11 cellular contexts compared by ENCODE assay signal in the genomic region with DNA sequence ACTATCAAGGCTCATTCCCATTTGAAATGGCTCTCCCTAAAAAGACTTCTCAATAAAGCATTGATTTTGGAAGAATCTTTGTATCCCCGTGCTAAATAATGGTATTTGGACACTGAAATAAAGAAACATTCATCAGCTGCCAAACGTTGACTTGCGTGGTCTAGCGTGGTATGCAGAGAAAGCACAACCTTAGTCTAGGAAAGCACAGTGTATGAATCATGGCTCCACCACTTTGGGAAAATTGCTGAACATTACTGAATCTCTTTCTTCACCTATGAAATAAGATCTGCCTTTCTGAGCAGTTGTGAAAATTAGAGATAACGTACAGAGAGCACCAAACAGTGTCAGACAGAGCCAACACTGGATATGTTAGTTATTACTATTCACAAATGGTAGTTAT.
"Had no signal": no experiment of that assay in that cellular context is flagged by ENCODE, and none has a peak within 500 bp of the region (broad histone marks: within the 10 kb centered on the region; RNA-seq: fewer than 3 reads in every experiment).

No MANE protein-coding gene starts in this region.

- H3K4me1 ChIP-seq: prostate gland had no signal

- ATAC-seq: activated CD4-positive, CD25-positive, alpha-beta regulatory T cell treated with anti-CD3 and anti-CD28 coated beads, Interleukin-2, amount 50 U/mL, for 24 hours; esophagus mucosa; right cardiac atrium; stimulated activated naive CD8-positive, alpha-beta T cell treated with anti-CD3 and anti-CD28 coated beads, Interleukin-15, Interleukin-2, amounts not matched to agents 100 U/mL and 50 U/mL, for 24 hours had no signal

- DNase-seq: activated CD4-positive, alpha-beta T cell treated with anti-CD3 and anti-CD28 coated beads, Interleukin-2, amount 50 U/mL, for 1 hour; activated naive CD4-positive, alpha-beta T cell treated with Interleukin-2 at 50 U/mL for 16 hours; aorta; caudate nucleus; kidney glomerular epithelial cell; right cardiac atrium; stimulated activated naive CD8-positive, alpha-beta T cell treated with anti-CD3 and anti-CD28 coated beads, Interleukin-15, Interleukin-2, amounts not matched to agents 100 U/mL and 50 U/mL, for 24 hours had no signal

- H3K9me3 ChIP-seq: prostate gland had no signal

- H3K27ac ChIP-seq: coronary artery, prostate gland had no signal

- H3K36me3 ChIP-seq: prostate gland had no signal

- H3K4me3 ChIP-seq: coronary artery, prostate gland had no signal
